Comparison of ENCODE assay signal across 12 cellular contexts in genomic region chr9:107226431-107226830, GRCh38.
"Had no signal": no experiment of that assay in that cellular context is flagged by ENCODE, and none has a peak within 500 bp of the region (broad histone marks: within the 10 kb centered on the region; RNA-seq: fewer than 3 reads in every experiment).

No MANE protein-coding gene starts in this region.

- H3K27ac Mint-ChIP-seq: activated CD4-positive, alpha-beta T cell treated with anti-CD3 and anti-CD28 coated beads for 36 hours; activated CD8-positive, alpha-beta T cell treated with anti-CD3 and anti-CD28 coated beads, Interleukin-2, amount 10 ng/mL, durations not matched to agents 7 days and 5 days; activated naive CD8-positive, alpha-beta T cell treated with anti-CD3 and anti-CD28 coated beads, Interleukin-2, amount 50 U/mL, for 24 hours; activated T-helper 1 cell treated with anti-CD3 and anti-CD28 coated beads, Interleukin-12 subunit alpha, Interleukin-12 subunit beta, Interleukin-2, Interleukin-4 antibody, amounts not matched to agents 30 ng/mL and 10 ng/mL and 1 ng/mL, durations not matched to agents 14 hours and 24 hours and 36 hours; stimulated activated naive CD8-positive, alpha-beta T cell treated with anti-CD3 and anti-CD28 coated beads, Interleukin-15, Interleukin-2, amounts not matched to agents 100 ng/mL and 50 ng/mL, for 24 hours had no signal

- H3K4me3 Mint-ChIP-seq: activated CD4-positive, alpha-beta T cell treated with anti-CD3 and anti-CD28 coated beads for 36 hours; activated CD8-positive, alpha-beta T cell treated with anti-CD3 and anti-CD28 coated beads, Interleukin-2, amount 10 ng/mL, durations not matched to agents 7 days and 5 days; activated naive CD8-positive, alpha-beta T cell treated with anti-CD3 and anti-CD28 coated beads, Interleukin-2, amount 50 U/mL, for 24 hours; activated T-helper 1 cell treated with anti-CD3 and anti-CD28 coated beads, Interleukin-12 subunit alpha, Interleukin-12 subunit beta, Interleukin-2, Interleukin-4 antibody, amounts not matched to agents 30 ng/mL and 10 ng/mL and 1 ng/mL, durations not matched to agents 14 hours and 24 hours and 36 hours; stimulated activated naive CD8-positive, alpha-beta T cell treated with anti-CD3 and anti-CD28 coated beads, Interleukin-15, Interleukin-2, amounts not matched to agents 100 ng/mL and 50 ng/mL, for 24 hours had no signal

- H3K4me1 ChIP-seq: testis had no signal

- H3K4me3 ChIP-seq: ovary, testis had no signal

- H3K27me3 ChIP-seq: ovary, testis had no signal

- H3K36me3 ChIP-seq: ovary had no signal

- H3K9me3 ChIP-seq: ovary, testis had no signal

- H3K9me3 Mint-ChIP-seq: activated naive CD8-positive, alpha-beta T cell treated with anti-CD3 and anti-CD28 coated beads, Interleukin-2, amount 50 U/mL, for 24 hours; activated T-helper 1 cell treated with anti-CD3 and anti-CD28 coated beads, Interleukin-12 subunit alpha, Interleukin-12 subunit beta, Interleukin-2, Interleukin-4 antibody, amounts not matched to agents 30 ng/mL and 10 ng/mL and 1 ng/mL, durations not matched to agents 14 hours and 24 hours and 36 hours; stimulated activated naive CD8-positive, alpha-beta T cell treated with anti-CD3 and anti-CD28 coated beads, Interleukin-15, Interleukin-2, amounts not matched to agents 100 ng/mL and 50 ng/mL, for 24 hours had no signal

- DNase-seq: activated CD4-positive, alpha-beta T cell treated with anti-CD3 and anti-CD28 coated beads for 36 hours; activated CD8-positive, alpha-beta T cell treated with anti-CD3 and anti-CD28 coated beads, Interleukin-2, amount 10 ng/mL, durations not matched to agents 7 days and 5 days; activated naive CD4-positive, alpha-beta T cell; activated naive CD8-positive, alpha-beta T cell treated with anti-CD3 and anti-CD28 coated beads, Interleukin-2, amount 50 U/mL, for 24 hours; effector CD4-positive, alpha-beta T cell; hippocampal formation; ovary; stimulated activated CD4-positive, alpha-beta T cell treated with anti-CD3 and anti-CD28 coated beads, Interleukin-2, amount 100 ng/mL, for 48 hours; T1000; testis had no signal

- H3K4me1 Mint-ChIP-seq: activated CD4-positive, alpha-beta T cell treated with anti-CD3 and anti-CD28 coated beads for 36 hours; activated naive CD8-positive, alpha-beta T cell treated with anti-CD3 and anti-CD28 coated beads, Interleukin-2, amount 50 U/mL, for 24 hours had no signal
